Comparison of ENCODE assay signal across 19 cellular contexts in the genomic region with DNA sequence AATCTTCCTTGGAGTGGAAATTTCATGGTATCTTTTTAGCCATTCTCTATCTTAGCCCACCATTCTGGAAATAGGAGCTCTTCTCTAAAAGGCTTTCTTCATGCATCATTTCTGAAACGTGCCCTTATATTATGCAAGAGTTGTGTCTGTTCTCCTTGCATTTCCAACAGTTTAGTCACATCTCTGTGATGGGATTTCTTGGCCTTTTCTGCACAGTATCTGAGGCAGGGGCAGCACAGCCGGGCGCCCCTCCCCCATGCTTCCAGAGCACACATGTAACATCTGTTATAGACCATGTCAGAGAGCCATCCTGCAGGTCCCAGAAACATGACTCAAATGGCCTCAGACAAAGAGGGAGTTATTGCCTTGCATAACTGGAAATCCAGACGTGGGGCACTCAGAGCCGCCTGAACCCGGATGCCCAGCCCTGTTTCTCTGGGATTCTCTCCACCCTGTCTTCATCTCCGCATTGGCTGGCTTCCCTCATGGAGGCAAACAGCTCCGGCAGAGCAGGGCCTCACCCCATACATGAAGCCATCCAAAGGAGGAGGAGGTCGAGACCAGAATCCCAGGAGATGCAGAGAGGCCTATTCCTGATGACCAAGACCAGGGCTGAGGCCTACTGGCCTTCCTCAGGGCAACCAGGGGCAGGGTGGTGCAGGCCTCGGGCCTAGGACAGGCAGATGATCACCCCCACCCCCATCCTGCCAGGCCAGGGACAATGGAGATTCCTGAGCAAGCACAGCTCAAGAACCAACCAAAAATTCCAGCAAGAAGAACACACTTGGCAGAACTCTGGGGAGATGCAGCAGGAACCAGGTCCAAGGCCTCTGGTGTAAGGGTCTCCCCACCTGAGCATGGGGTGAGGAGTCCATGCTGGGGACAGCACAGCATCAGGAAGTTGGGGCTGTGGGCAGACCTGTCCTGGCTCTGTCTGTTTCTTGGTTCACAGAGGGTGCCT.
A peak's percentile ranks its signal among the peaks of the same experiment; 100 is the strongest.
DNase-seq lines count a peak whose midpoint lies in the region; ATAC-seq, FAIRE-seq and TF ChIP-seq lines count a peak whose summit lies in the region.
"Had no signal": no experiment of that assay in that cellular context is flagged by ENCODE, and none has a peak within 500 bp of the region (broad histone marks: within the 10 kb centered on the region; RNA-seq: fewer than 3 reads in every experiment).

No MANE protein-coding gene starts in this region.

- no peaks in the 10 kb centered on the region for H3K36me3 Mint-ChIP-seq in activated CD8-positive, alpha-beta memory T cell treated with anti-CD3 and anti-CD28 coated beads, Interleukin-2, amount 10 ng/mL, durations not matched to agents 7 days and 5 days

- TF ChIP-seq CTCF in AG09309 (IDR thresholded peaks at IDR 0.05; ENCODE audit: control insufficient read depth, insufficient read depth, low read depth, low read length, missing control alignments) = no peak

- H3K4me3 Mint-ChIP-seq in activated CD8-positive, alpha-beta memory T cell treated with anti-CD3 and anti-CD28 coated beads, Interleukin-2, amount 10 ng/mL, durations not matched to agents 7 days and 5 days = no peak overlapping the region
- H3K4me3 Mint-ChIP-seq: nephron had no signal

- FAIRE-seq in GM12891 (lab: Jason Lieb, UNC) = no peak

- H3K4me1 Mint-ChIP-seq in activated CD8-positive, alpha-beta memory T cell treated with anti-CD3 and anti-CD28 coated beads, Interleukin-2, amount 10 ng/mL, durations not matched to agents 7 days and 5 days = peaks cover 6% of the 10 kb centered on the region
- H3K4me1 Mint-ChIP-seq: nephron had no signal

- peaks cover 24% of the 10 kb centered on the region for H3K27me3 Mint-ChIP-seq in activated CD8-positive, alpha-beta memory T cell treated with anti-CD3 and anti-CD28 coated beads, Interleukin-2, amount 10 ng/mL, durations not matched to agents 7 days and 5 days

- no peak for ATAC-seq in activated CD8-positive, alpha-beta memory T cell treated with anti-CD3 and anti-CD28 coated beads, Interleukin-2, amount 10 ng/mL, durations not matched to agents 7 days and 5 days
- ATAC-seq in HG03135 (IDR thresholded peaks at IDR 0.05; ENCODE audit: unreplicated experiment) = no peak
- ATAC-seq in HG02763 (IDR thresholded peaks at IDR 0.05; ENCODE audit: unreplicated experiment) = no peak

- H3K9me3 Mint-ChIP-seq in activated CD8-positive, alpha-beta memory T cell treated with anti-CD3 and anti-CD28 coated beads, Interleukin-2, amount 10 ng/mL, durations not matched to agents 7 days and 5 days (ENCODE audit: low read depth) = no peaks in the 10 kb centered on the region
- H3K9me3 Mint-ChIP-seq: nephron had no signal

- no peak for TF ChIP-seq POLR2A in GM12891 (IDR thresholded peaks at IDR 0.05; ENCODE audit: low read depth, low read length)

- no peak overlapping the region for H3K4me3 ChIP-seq in AG09309 (ENCODE audit: control insufficient read depth, low read depth, low read length)
- H3K4me3 ChIP-seq: SJSA1, thyroid gland had no signal

- DNase-seq in AG09309 (ENCODE audit: low read depth) = peak; percentile 18
- peak; percentile 22 for DNase-seq in GM03348 (ENCODE audit: low spot score)
- DNase-seq in activated CD8-positive, alpha-beta memory T cell treated with anti-CD3 and anti-CD28 coated beads, Interleukin-2, amount 10 ng/mL, durations not matched to agents 7 days and 5 days = peak; percentile 32
- peak; percentile 39 for DNase-seq in iris pigment epithelial cell (ENCODE audit: low read depth)
- DNase-seq in cerebellum (ENCODE audit: low spot score) = no peak
- no peak for DNase-seq in GM12891 (ENCODE audit: insufficient read length, low spot score)
- DNase-seq: activated CD4-positive, alpha-beta T cell treated with anti-CD3 and anti-CD28 coated beads, Interleukin-2, amount 50 U/mL, for 48 hours; activated gamma-delta T cell treated with Interleukin-2 at 50 U/mL for 16 hours; foreskin melanocyte; NCI-H1105 treated with DMSO at 0.1 percent for 48 hours; NCI-H2171 treated with DMSO at 0.1 percent for 48 hours; NK-92 treated with Interleukin-12 subunit alpha and Interleukin-12 subunit beta, amount 100 ng/mL, for 24 hours; retina; stimulated activated CD8-positive, alpha-beta memory T cell treated with anti-CD3 and anti-CD28 coated beads, Interleukin-4, amount 100 ng/mL, for 48 hours; thyroid gland had no signal

- CTCF ChIA-PET in activated CD8-positive, alpha-beta memory T cell treated with anti-CD3 and anti-CD28 coated beads, Interleukin-2, amount 10 ng/mL, durations not matched to agents 7 days and 5 days (lab: Charles Lee) = interaction anchor here (1.0 to 1.7 kb wide), 2 partner anchors 99 to 179 kb away, joined by 3 to 4 read pairs; no protein-coding TSS in a partner anchor

- no peak overlapping the region for H3K27ac Mint-ChIP-seq in activated CD8-positive, alpha-beta memory T cell treated with anti-CD3 and anti-CD28 coated beads, Interleukin-2, amount 10 ng/mL, durations not matched to agents 7 days and 5 days

TF ChIP-seq in GM12891, 5 proteins besides CTCF, POLR2A, EP300 and RAD21:
- TF ChIP-seq PAX5 (IDR thresholded peaks at IDR 0.05; ENCODE audit: insufficient read depth, low read length, severe bottlenecking) = no peak

Comparison
In these comparisons a context has a peak if more than half of its experiments do, and no peak if none do; other contexts are left out.
1. DNase-seq: peak in AG09309 (single experiment), GM03348 (single experiment), activated CD8-positive, alpha-beta memory T cell treated with anti-CD3 and anti-CD28 coated beads, Interleukin-2, amount 10 ng/mL, durations not matched to agents 7 days and 5 days (single experiment) and iris pigment epithelial cell (single experiment); none in cerebellum (single experiment) and GM12891 (single experiment).